Comparison of ENCODE assay signal across 8 cellular contexts in genomic region chr18:11981633-11982366, GRCh38. TPM values are rescaled to one million over a fixed set of nuclear protein-coding genes. Genes with fewer than 3 reads are reported as not detected.
DNase-seq lines count a peak whose midpoint lies in the region; ATAC-seq lines count a peak whose summit lies in the region.

No MANE protein-coding gene starts in this region.

- DNase-seq in activated CD8-positive, alpha-beta memory T cell treated with anti-CD3 and anti-CD28 coated beads for 24 hours = peak; percentile 75
- DNase-seq in activated CD8-positive, alpha-beta memory T cell treated with anti-CD3 and anti-CD28 coated beads, Interleukin-2, amount 50 U/mL, for 4 hours = no peak
- DNase-seq in NOMO-1 treated with DMSO at 0.1 percent for 48 hours (lab: John Stamatoyannopoulos, UW; ENCODE audit: unreplicated experiment) = peak; percentile 71
- no peak for DNase-seq in iPS DF 6.9 (ENCODE audit: low read depth, low spot score)
- DNase-seq in NCI-H510A (lab: John Stamatoyannopoulos, UW) = no peak

- H3K4me3 ChIP-seq in iPS DF 6.9 (ENCODE audit: low read length) (peak overlapping the region; percentile 82), skeletal muscle satellite cell (ENCODE audit: low read length) (peak overlapping the region; percentile 94)

- peaks cover 1% of the 10 kb centered on the region; the same call in 1 of the 2 replicates for H3K4me1 ChIP-seq in iPS DF 6.9 (ENCODE audit: control insufficient read depth, insufficient read depth, low read length)
- peaks cover 14% of the 10 kb centered on the region for H3K4me1 ChIP-seq in skeletal muscle satellite cell (ENCODE audit: control insufficient read depth, insufficient read depth, low read length)

- H3K9me3 ChIP-seq in iPS DF 6.9 (ENCODE audit: control insufficient read depth, insufficient read depth, low read length) (no peaks in the 10 kb centered on the region), skeletal muscle satellite cell (replicated peaks; ENCODE audit: low read length) (no peaks in the 10 kb centered on the region)

- H3K4me2 ChIP-seq in skeletal muscle satellite cell (ENCODE audit: low read length) = peak overlapping the region; percentile 92

- no peaks in the 10 kb centered on the region for H3K36me3 ChIP-seq in iPS DF 6.9 (ENCODE audit: control insufficient read depth, insufficient read depth, low read length)
- no peaks in the 10 kb centered on the region for H3K36me3 ChIP-seq in skeletal muscle satellite cell (ENCODE audit: insufficient read depth, low read length)

- 0 to 1% (median 1%) methylated on average over 50 to 62 of the region's 62 CpGs for WGBS in adipose tissue, 3 donors
- WGBS in iPS DF 6.9 (ENCODE audit: insufficient coverage, insufficient read length) = no CpG with 5 or more reads among the region's 62 CpGs

- H3K9ac ChIP-seq in skeletal muscle satellite cell (ENCODE audit: low read depth, low read length) = peak overlapping the region; percentile 90

- H3K27me3 ChIP-seq in iPS DF 6.9 (ENCODE audit: control insufficient read depth, insufficient read depth, low read length) (no peaks in the 10 kb centered on the region), skeletal muscle satellite cell (ENCODE audit: control insufficient read depth, insufficient read depth, low read length) (no peaks in the 10 kb centered on the region)

- peak; percentile 24 for ATAC-seq in HG02885 (IDR thresholded peaks at IDR 0.05; ENCODE audit: poor library complexity, unreplicated experiment)

- H3K27ac ChIP-seq in adipose tissue (ENCODE audit: low read depth, low read length) (peak overlapping the region; percentile 16), iPS DF 6.9 (ENCODE audit: low read length) (no peak overlapping the region)

RNA-seq across cellular contexts. Expression of gene IMPA2, which starts 0.5 kb away (rescaled TPM):
- 100 to 1,000 TPM in 1 of 3 donors, 10 to 100 TPM in 2; 25.3 to 271 (median 32.6) TPM for polyA plus RNA-seq in adipose tissue
- 7.4 and 9.0 TPM in 2 replicates for total RNA-seq in skeletal muscle satellite cell (2012; rRNA removed)

Comparison
In these comparisons a context has a peak if more than half of its experiments do, and no peak if none do; other contexts are left out.
1. DNase-seq: peak in activated CD8-positive, alpha-beta memory T cell treated with anti-CD3 and anti-CD28 coated beads for 24 hours (single experiment) and NOMO-1 treated with DMSO at 0.1 percent for 48 hours (single experiment); none in activated CD8-positive, alpha-beta memory T cell treated with anti-CD3 and anti-CD28 coated beads, Interleukin-2, amount 50 U/mL, for 4 hours (single experiment), iPS DF 6.9 (single experiment) and NCI-H510A (single experiment).